Comparison of ENCODE assay signal across 3 cellular contexts in genomic region chr11:27653990-27654758, GRCh38.
TF ChIP-seq lines count a peak whose summit lies in the region.

No MANE protein-coding gene starts in this region.

TF ChIP-seq in A549, 52 proteins besides CTCF, POLR2A, EP300 and RAD21 (continued from another document):
- TF ChIP-seq, protein P1, sequence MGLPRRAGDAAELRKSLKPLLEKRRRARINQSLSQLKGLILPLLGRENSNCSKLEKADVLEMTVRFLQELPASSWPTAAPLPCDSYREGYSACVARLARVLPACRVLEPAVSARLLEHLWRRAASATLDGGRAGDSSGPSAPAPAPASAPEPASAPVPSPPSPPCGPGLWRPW (IDR thresholded peaks at IDR 0.05), result no peak
- TF ChIP-seq, protein P2, sequence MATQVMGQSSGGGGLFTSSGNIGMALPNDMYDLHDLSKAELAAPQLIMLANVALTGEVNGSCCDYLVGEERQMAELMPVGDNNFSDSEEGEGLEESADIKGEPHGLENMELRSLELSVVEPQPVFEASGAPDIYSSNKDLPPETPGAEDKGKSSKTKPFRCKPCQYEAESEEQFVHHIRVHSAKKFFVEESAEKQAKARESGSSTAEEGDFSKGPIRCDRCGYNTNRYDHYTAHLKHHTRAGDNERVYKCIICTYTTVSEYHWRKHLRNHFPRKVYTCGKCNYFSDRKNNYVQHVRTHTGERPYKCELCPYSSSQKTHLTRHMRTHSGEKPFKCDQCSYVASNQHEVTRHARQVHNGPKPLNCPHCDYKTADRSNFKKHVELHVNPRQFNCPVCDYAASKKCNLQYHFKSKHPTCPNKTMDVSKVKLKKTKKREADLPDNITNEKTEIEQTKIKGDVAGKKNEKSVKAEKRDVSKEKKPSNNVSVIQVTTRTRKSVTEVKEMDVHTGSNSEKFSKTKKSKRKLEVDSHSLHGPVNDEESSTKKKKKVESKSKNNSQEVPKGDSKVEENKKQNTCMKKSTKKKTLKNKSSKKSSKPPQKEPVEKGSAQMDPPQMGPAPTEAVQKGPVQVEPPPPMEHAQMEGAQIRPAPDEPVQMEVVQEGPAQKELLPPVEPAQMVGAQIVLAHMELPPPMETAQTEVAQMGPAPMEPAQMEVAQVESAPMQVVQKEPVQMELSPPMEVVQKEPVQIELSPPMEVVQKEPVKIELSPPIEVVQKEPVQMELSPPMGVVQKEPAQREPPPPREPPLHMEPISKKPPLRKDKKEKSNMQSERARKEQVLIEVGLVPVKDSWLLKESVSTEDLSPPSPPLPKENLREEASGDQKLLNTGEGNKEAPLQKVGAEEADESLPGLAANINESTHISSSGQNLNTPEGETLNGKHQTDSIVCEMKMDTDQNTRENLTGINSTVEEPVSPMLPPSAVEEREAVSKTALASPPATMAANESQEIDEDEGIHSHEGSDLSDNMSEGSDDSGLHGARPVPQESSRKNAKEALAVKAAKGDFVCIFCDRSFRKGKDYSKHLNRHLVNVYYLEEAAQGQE (IDR thresholded peaks at IDR 0.05), result no peak
- no peak for TF ChIP-seq JUN (IDR thresholded peaks at IDR 0.05)
- TF ChIP-seq ESRRA (IDR thresholded peaks at IDR 0.05; ENCODE audit: borderline replicate concordance, low read length), result no peak
- no peak for TF ChIP-seq RFX5 (IDR thresholded peaks at IDR 0.05)
- TF ChIP-seq, protein P3, sequence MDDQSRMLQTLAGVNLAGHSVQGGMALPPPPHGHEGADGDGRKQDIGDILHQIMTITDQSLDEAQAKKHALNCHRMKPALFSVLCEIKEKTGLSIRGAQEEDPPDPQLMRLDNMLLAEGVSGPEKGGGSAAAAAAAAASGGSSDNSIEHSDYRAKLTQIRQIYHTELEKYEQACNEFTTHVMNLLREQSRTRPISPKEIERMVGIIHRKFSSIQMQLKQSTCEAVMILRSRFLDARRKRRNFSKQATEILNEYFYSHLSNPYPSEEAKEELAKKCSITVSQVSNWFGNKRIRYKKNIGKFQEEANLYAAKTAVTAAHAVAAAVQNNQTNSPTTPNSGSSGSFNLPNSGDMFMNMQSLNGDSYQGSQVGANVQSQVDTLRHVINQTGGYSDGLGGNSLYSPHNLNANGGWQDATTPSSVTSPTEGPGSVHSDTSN (IDR thresholded peaks at IDR 0.05), result no peak
- no peak for TF ChIP-seq CHD2 (IDR thresholded peaks at IDR 0.05; ENCODE audit: low read length, partially characterized antibody)
- no peak for TF ChIP-seq RARB (CRISPR knock-in tag; IDR thresholded peaks at IDR 0.05)
- no peak for TF ChIP-seq EHMT2 (IDR thresholded peaks at IDR 0.05; ENCODE audit: low read depth)

TF ChIP-seq in IMR-90, 13 proteins besides CTCF, POLR2A, EP300 and RAD21 (continued from another document):
- TF ChIP-seq, protein P4, sequence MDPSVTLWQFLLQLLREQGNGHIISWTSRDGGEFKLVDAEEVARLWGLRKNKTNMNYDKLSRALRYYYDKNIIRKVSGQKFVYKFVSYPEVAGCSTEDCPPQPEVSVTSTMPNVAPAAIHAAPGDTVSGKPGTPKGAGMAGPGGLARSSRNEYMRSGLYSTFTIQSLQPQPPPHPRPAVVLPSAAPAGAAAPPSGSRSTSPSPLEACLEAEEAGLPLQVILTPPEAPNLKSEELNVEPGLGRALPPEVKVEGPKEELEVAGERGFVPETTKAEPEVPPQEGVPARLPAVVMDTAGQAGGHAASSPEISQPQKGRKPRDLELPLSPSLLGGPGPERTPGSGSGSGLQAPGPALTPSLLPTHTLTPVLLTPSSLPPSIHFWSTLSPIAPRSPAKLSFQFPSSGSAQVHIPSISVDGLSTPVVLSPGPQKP (IDR thresholded peaks at IDR 0.05; ENCODE audit: borderline replicate concordance, low read depth, low read length), result no peak

TF ChIP-seq in WTC11, 78 proteins besides CTCF, POLR2A, EP300 and RAD21 (continued from another document):
- TF ChIP-seq USF2 (CRISPR knock-in tag; IDR thresholded peaks at IDR 0.05) (no peak), NR3C1 (CRISPR knock-in tag; conservative IDR thresholded peaks at IDR 0.05; ENCODE audit: low read depth) (no peak), ETV6 (CRISPR knock-in tag; IDR thresholded peaks at IDR 0.05) (no peak), ZNF138 (CRISPR knock-in tag; conservative IDR thresholded peaks at IDR 0.05) (no peak), ZNF317 (CRISPR knock-in tag; IDR thresholded peaks at IDR 0.05; ENCODE audit: borderline replicate concordance, low read depth) (no peak), NFATC4 (CRISPR knock-in tag; IDR thresholded peaks at IDR 0.05) (no peak), CREM (CRISPR knock-in tag; IDR thresholded peaks at IDR 0.05) (no peak), E2F5 (CRISPR knock-in tag; IDR thresholded peaks at IDR 0.05) (no peak), TP53 (CRISPR knock-in tag; IDR thresholded peaks at IDR 0.05) (no peak), RELA (CRISPR knock-in tag; IDR thresholded peaks at IDR 0.05; ENCODE audit: borderline replicate concordance) (no peak)
- TF ChIP-seq, protein P5, sequence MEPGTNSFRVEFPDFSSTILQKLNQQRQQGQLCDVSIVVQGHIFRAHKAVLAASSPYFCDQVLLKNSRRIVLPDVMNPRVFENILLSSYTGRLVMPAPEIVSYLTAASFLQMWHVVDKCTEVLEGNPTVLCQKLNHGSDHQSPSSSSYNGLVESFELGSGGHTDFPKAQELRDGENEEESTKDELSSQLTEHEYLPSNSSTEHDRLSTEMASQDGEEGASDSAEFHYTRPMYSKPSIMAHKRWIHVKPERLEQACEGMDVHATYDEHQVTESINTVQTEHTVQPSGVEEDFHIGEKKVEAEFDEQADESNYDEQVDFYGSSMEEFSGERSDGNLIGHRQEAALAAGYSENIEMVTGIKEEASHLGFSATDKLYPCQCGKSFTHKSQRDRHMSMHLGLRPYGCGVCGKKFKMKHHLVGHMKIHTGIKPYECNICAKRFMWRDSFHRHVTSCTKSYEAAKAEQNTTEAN (CRISPR knock-in tag; IDR thresholded peaks at IDR 0.05), result no peak
TF ChIP-seq in WTC11: peak in this region for 0.
